ENCODE assay signal across 8 cellular contexts in genomic region chr19:14147797-14148605, GRCh38. TPM values are rescaled to one million over a fixed set of nuclear protein-coding genes. Genes with fewer than 3 reads are reported as not detected.
A peak's percentile ranks its signal among the peaks of the same experiment; 100 is the strongest.
DNase-seq lines count a peak whose midpoint lies in the region; ATAC-seq, FAIRE-seq and TF ChIP-seq lines count a peak whose summit lies in the region.

No MANE protein-coding gene starts in this region.

- H4K20me1 ChIP-seq in osteoblast (ENCODE audit: insufficient read depth, low read length), result peaks cover 11% of the 10 kb centered on the region

- no peak for TF ChIP-seq POLR2A in uterus (IDR thresholded peaks at IDR 0.05)

- H3K4me3 ChIP-seq in AG04450 (ENCODE audit: low read depth, low read length) (no peak overlapping the region), osteoblast (ENCODE audit: insufficient read depth, low read length) (peak overlapping the region; percentile 45), uterus (no peak overlapping the region)

- H3K36me3 ChIP-seq in osteoblast (ENCODE audit: insufficient read depth, low read length) (no peaks in the 10 kb centered on the region), uterus (no peaks in the 10 kb centered on the region)

- intact Hi-C loops in Right ventricle myocardium superior (cut with DNase I), result loop anchor here (5.0 kb wide), 1 partner anchor 199 kb away; no protein-coding TSS in a partner anchor
- intact Hi-C loops in uterus (cut with DNase I; ENCODE audit: low total_unique reads), result no loop called here

- no peak for FAIRE-seq in GM18507 (lab: Jason Lieb, UNC)

- POLR2A ChIA-PET in AG04450 (lab: Yijun Ruan, JAX), result interaction anchor here (1.0 kb wide), 1 partner anchor 11 kb away, joined by 3 read pairs; the partner anchor contains the start of gene ASF1B

- no peak overlapping the region for H3K27ac ChIP-seq in AG04450 (ENCODE audit: low read depth, low read length)
- H3K27ac ChIP-seq in osteoblast (ENCODE audit: low read depth, low read length), result no peak overlapping the region
- peak overlapping the region; percentile 71 to 79 for H3K27ac ChIP-seq in uterus

- H3K27me3 ChIP-seq in AG04450 (ENCODE audit: control insufficient read depth, insufficient read depth, low read length) (no peaks in the 10 kb centered on the region), osteoblast (ENCODE audit: insufficient read depth, low read length) (no peaks in the 10 kb centered on the region), uterus (no peaks in the 10 kb centered on the region)

- H3K4me2 ChIP-seq in osteoblast (ENCODE audit: insufficient read depth, low read length), result peak overlapping the region; percentile 53

- peaks cover 25% of the 10 kb centered on the region for H3K79me2 ChIP-seq in osteoblast (ENCODE audit: insufficient read depth, low read length)

- no peaks in the 10 kb centered on the region for H3K9me3 ChIP-seq in AG04450 (ENCODE audit: control insufficient read depth, insufficient read depth, low read length)
- H3K9me3 ChIP-seq in osteoblast (ENCODE audit: low read depth, low read length), result no peaks in the 10 kb centered on the region
- no peaks in the 10 kb centered on the region for H3K9me3 ChIP-seq in uterus

- in situ Hi-C loops in SK-MEL-5 (cut with HindIII; ENCODE audit: low pct_unique_long_range_greater_than_20kb, low sequenced_read_pairs), result no loop called here

- peak; percentile 15 for DNase-seq in AG04450 (ENCODE audit: low read depth, low spot score)
- peak; percentile 46 for DNase-seq in GM18507 (ENCODE audit: extremely low spot score, insufficient read length, low read depth)
- peak; percentile 49 for DNase-seq in SK-MEL-5 (ENCODE audit: low read depth, low spot score)
- peak; percentile 45 for DNase-seq in amniotic epithelial cell (ENCODE audit: low read depth)
- peak; percentile 85 for DNase-seq in Right ventricle myocardium superior
- peak; percentile 99 for DNase-seq in osteoblast (ENCODE audit: insufficient read length, low spot score, missing footprints)
- peak; percentile 74 to 80 for DNase-seq in uterus

- ATAC-seq in Right ventricle myocardium superior (ENCODE audit: poor library complexity) (peak; percentile 86), HG03571 (IDR thresholded peaks at IDR 0.05; ENCODE audit: unreplicated experiment) (no peak)

- H3K4me1 ChIP-seq in osteoblast (ENCODE audit: insufficient read depth, low read length) (peaks cover 11% of the 10 kb centered on the region), uterus (peaks cover 0 to 17% of the 10 kb centered on the region in 2 donors)

- TF ChIP-seq CTCF in AG04450 (IDR thresholded peaks at IDR 0.05; ENCODE audit: low read depth, low read length), result peak; percentile 89
- peak; percentile 92 for TF ChIP-seq CTCF in osteoblast (IDR thresholded peaks at IDR 0.05; ENCODE audit: extremely low read depth, low read depth, low read length)
- peak; percentile 79 to 91 (median 90) for TF ChIP-seq CTCF in uterus (IDR thresholded peaks at IDR 0.05)

- CTCF ChIA-PET in AG04450 (lab: Charles Lee), result interaction anchor here (0.6 to 2.3 kb wide), 13 partner anchors 9 to 1145 kb away, joined by 3 to 25 read pairs (median 4); partner anchors contain the start of genes ASF1B and IL27RA

- H2AFZ ChIP-seq in osteoblast (ENCODE audit: low read length), result peak overlapping the region; percentile 90

RNA-seq across cellular contexts. Expression of gene ASF1B, which starts 11.6 kb away (rescaled TPM):
- 2.8 and 2.9 TPM in 2 replicates for polyA plus RNA-seq in AG04450 (2011; rRNA removed)
- polyA minus RNA-seq in AG04450 (2011; rRNA and poly(A)+ RNA removed), result 2.9 and 3.7 TPM in 2 replicates
- 16.6 TPM in 2 replicates for total RNA-seq in SK-MEL-5 (2014; rRNA removed; shearing (Covaris generic))
- polyA plus RNA-seq in SK-MEL-5 (2015; cell fraction: cytosol; rRNA removed), result 22.5 and 24.1 TPM in 2 replicates
- 4.2 and 6.0 TPM in 2 replicates for polyA plus RNA-seq in SK-MEL-5 (2015; cell fraction: nucleus; rRNA removed)
- total RNA-seq in Right ventricle myocardium superior (1.00 TPM), osteoblast (1.1 and 2.7 TPM in 2 replicates), uterus (10 to 100 TPM in 1 of 4 donors, not detected in 3; 16.7 TPM)

RNA-seq across cellular contexts. Expression of gene PRKACA, which starts 30.4 kb away (rescaled TPM):
- 17.9 and 25.1 TPM in 2 replicates for polyA plus RNA-seq in AG04450 (2011; rRNA removed)
- polyA minus RNA-seq in AG04450 (2011; rRNA and poly(A)+ RNA removed), result 21.6 and 26.0 TPM in 2 replicates
- total RNA-seq in SK-MEL-5 (2014; rRNA removed; shearing (Covaris generic)), result 15.3 and 19.7 TPM in 2 replicates
- 74.2 and 76.6 TPM in 2 replicates for polyA plus RNA-seq in SK-MEL-5 (2015; cell fraction: cytosol; rRNA removed)
- 12.4 and 21.6 TPM in 2 replicates for polyA plus RNA-seq in SK-MEL-5 (2015; cell fraction: nucleus; rRNA removed)
- total RNA-seq in Right ventricle myocardium superior (460 TPM), osteoblast (45.6 and 56.3 TPM in 2 replicates), uterus (100 to 1,000 TPM in 1 of 4 donors, 10 to 100 TPM in 2, 1 to 10 TPM in 1; 4.9 to 135 (median 74.2) TPM)

RNA-seq across cellular contexts. Expression of gene SAMD1, which starts 57.5 kb away (rescaled TPM):
- 5.1 and 6.5 TPM in 2 replicates for polyA plus RNA-seq in AG04450 (2011; rRNA removed)
- polyA minus RNA-seq in AG04450 (2011; rRNA and poly(A)+ RNA removed), result 5.6 and 6.4 TPM in 2 replicates
- total RNA-seq in SK-MEL-5 (2014; rRNA removed; shearing (Covaris generic)), result 17.2 and 25.9 TPM in 2 replicates
- polyA plus RNA-seq in SK-MEL-5 (2015; cell fraction: cytosol; rRNA removed), result 36.2 and 38.0 TPM in 2 replicates
- 7.6 and 25.9 TPM in 2 replicates for polyA plus RNA-seq in SK-MEL-5 (2015; cell fraction: nucleus; rRNA removed)
- total RNA-seq in Right ventricle myocardium superior, result 51.1 TPM
- 16.2 and 27.9 TPM in 2 replicates for total RNA-seq in osteoblast
- 10 to 100 TPM in 3 of 4 donors, 1 to 10 TPM in 1; 6.9 to 57.8 (median 24.1) TPM for total RNA-seq in uterus

RNA-seq across cellular contexts. Expression of gene ADGRL1, which starts 58.0 kb away (rescaled TPM):
- 2.0 and 2.9 TPM in 2 replicates for polyA plus RNA-seq in AG04450 (2011; rRNA removed)
- 5.7 and 12.6 TPM in 2 replicates for polyA minus RNA-seq in AG04450 (2011; rRNA and poly(A)+ RNA removed)
- 5.0 and 8.1 TPM in 2 replicates for total RNA-seq in SK-MEL-5 (2014; rRNA removed; shearing (Covaris generic))
- 27.0 and 34.4 TPM in 2 replicates for polyA plus RNA-seq in SK-MEL-5 (2015; cell fraction: cytosol; rRNA removed)
- 27.1 and 29.1 TPM in 2 replicates for polyA plus RNA-seq in SK-MEL-5 (2015; cell fraction: nucleus; rRNA removed)
- total RNA-seq in Right ventricle myocardium superior (20.0 TPM), osteoblast (2.5 and 2.9 TPM in 2 replicates), uterus (10 to 100 TPM in 2 of 4 donors, 1 to 10 TPM in 2; 2.4 to 64.0 (median 20.7) TPM)

Comparison
In these comparisons a context has a peak if more than half of its experiments do, and no peak if none do; other contexts are left out.
1. DNase-seq: peak in every context shown above with its lines; median percentile 99 in osteoblast; 85 in Right ventricle myocardium superior; 77 in uterus; 49 in SK-MEL-5; 46 in GM18507; 45 in amniotic epithelial cell; 15 in AG04450.
2. H3K27ac ChIP-seq: peak in uterus (2 of 2); none in AG04450 (single experiment) and osteoblast (single experiment).
3. Peak in every context shown above with its lines, with median percentiles within 50 percentile points of each other: CTCF ChIP-seq.